8 cellular contexts compared by ENCODE assay signal in the genomic region with DNA sequence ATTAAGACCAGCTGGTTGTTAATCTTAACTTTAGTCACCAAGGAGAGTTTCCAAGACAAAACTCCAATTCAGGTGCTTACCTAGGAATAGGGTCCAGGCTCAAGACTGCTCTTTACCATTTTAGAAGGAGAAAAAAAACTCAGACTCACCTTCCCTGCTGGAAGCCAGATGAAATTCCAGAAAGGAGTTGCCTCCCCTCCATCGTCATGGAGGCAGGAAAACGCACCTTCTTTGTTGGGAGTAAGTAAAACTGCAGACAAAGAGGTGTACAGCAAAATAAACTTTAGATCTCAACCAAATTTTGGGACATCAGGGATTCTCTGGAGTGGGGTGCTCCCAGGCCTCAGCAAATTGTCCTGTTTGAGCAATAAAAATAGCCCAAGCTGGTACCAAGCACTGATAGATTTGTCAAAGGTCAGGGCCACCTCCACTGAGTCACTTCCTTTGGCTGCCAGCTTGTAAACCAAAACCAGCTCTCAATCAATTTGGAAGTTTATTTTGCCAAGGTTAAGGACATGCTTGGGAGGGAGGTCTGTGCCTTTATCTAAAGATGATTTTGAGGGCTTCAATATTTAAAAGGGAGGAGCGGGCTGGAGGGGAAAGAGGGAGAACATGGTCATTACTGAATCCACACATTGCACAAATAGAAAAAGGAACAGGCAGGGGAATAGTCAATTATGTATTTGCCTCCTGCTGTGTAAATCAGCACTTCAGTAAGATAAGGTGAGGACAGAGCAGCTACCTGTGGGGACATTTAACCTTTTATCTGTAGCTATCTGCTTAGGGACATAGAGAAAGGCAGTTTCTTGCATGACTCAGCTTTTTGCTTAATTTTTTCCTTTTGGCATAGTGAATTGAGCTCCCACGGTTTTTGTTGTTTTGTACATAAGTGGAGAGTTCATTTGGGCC. TPM values are rescaled to one million over a fixed set of nuclear protein-coding genes. Genes with fewer than 3 reads are reported as not detected.
DNase-seq lines count a peak whose midpoint lies in the region; ATAC-seq and TF ChIP-seq lines count a peak whose summit lies in the region.

No MANE protein-coding gene starts in this region.

- peaks cover 55% of the 10 kb centered on the region for H3K4me1 Mint-ChIP-seq in GM23338
- peaks cover 67% of the 10 kb centered on the region for H3K4me1 Mint-ChIP-seq in mesothelial cell of epicardium

- H3K27me3 Mint-ChIP-seq in GM23338 (ENCODE audit: insufficient read depth, low read depth, poor library complexity) (peaks cover 27% of the 10 kb centered on the region), mesothelial cell of epicardium (ENCODE audit: low read depth) (no peaks in the 10 kb centered on the region)

- H3K9me2 ChIP-seq in GM23338 (ENCODE audit: insufficient read depth): no peaks in the 10 kb centered on the region

- DNase-seq in GM23338 (ENCODE audit: low spot score) (peak; percentile 52), NCI-H2227 (lab: John Stamatoyannopoulos, UW; ENCODE audit: unreplicated experiment) (peak; percentile 66), caudate nucleus (lab: John Stamatoyannopoulos, UW) (no peak), mesothelial cell of epicardium (ENCODE audit: low spot score in 2 of 2, unreplicated experiment in 2 of 2) (no peak), COLO668 (lab: John Stamatoyannopoulos, UW; ENCODE audit: unreplicated experiment) (no peak)
- DNase-seq in NK-92 treated with Interleukin-12 subunit alpha and Interleukin-12 subunit beta, amount 100 ng/mL, for 24 hours (lab: John Stamatoyannopoulos, UW): no peak

- H3K27ac Mint-ChIP-seq in GM23338: peak overlapping the region; percentile 88
- H3K27ac Mint-ChIP-seq in mesothelial cell of epicardium: peak overlapping the region; percentile 93

- peak overlapping the region; percentile 91 for H3K4me3 Mint-ChIP-seq in GM23338
- peak overlapping the region; percentile 84 for H3K4me3 Mint-ChIP-seq in mesothelial cell of epicardium

- no peak overlapping the region for H2AFZ ChIP-seq in GM23338

- H3K4me1 ChIP-seq in GM23338 (ENCODE audit: insufficient read depth): peaks cover 43% of the 10 kb centered on the region

- H3K9me3 Mint-ChIP-seq in GM23338 (peaks cover 2% of the 10 kb centered on the region; the same call in 1 of the 3 replicates), mesothelial cell of epicardium (no peaks in the 10 kb centered on the region)

- TF ChIP-seq CTCF in GM23338 (conservative IDR thresholded peaks at IDR 0.05; ENCODE audit: low read depth in 2 of 2): no peak
- no peak for TF ChIP-seq CTCF in mesothelial cell of epicardium (IDR thresholded peaks at IDR 0.05; ENCODE audit: unreplicated experiment)

- peaks cover 16% of the 10 kb centered on the region for H3K36me3 Mint-ChIP-seq in GM23338 (ENCODE audit: low read depth)
- H3K36me3 Mint-ChIP-seq in mesothelial cell of epicardium: peaks cover 2% of the 10 kb centered on the region

- peaks cover 30% of the 10 kb centered on the region for H3K27me3 ChIP-seq in GM23338 (ENCODE audit: insufficient read depth)

- H3K4me3 ChIP-seq in GM23338: peak overlapping the region; percentile 76

- peak overlapping the region; percentile 90 for H3K4me2 ChIP-seq in GM23338

- ATAC-seq in GM23338 (peak; percentile 2; the same call in 1 of the 3 replicates), GM18870 (IDR thresholded peaks at IDR 0.05; ENCODE audit: unreplicated experiment) (no peak), GM21360 (IDR thresholded peaks at IDR 0.05; ENCODE audit: unreplicated experiment) (no peak)

- H3K27ac ChIP-seq in GM23338 (ENCODE audit: low read depth) (no peak overlapping the region), caudate nucleus (ENCODE audit: low read depth, low read length) (peak overlapping the region; percentile 97)

- peaks cover 5% of the 10 kb centered on the region; the same call in 1 of the 2 replicates for H3F3A ChIP-seq in GM23338 (replicated peaks; ENCODE audit: low read depth)

- no peaks in the 10 kb centered on the region for H3K36me3 ChIP-seq in GM23338 (ENCODE audit: insufficient read depth)

- peaks cover 6% of the 10 kb centered on the region; the same call in 1 of the 2 replicates for H4K20me1 ChIP-seq in GM23338 (replicated peaks; ENCODE audit: insufficient read depth)

- peaks cover 30% of the 10 kb centered on the region for H3K79me2 ChIP-seq in GM23338 (replicated peaks; ENCODE audit: insufficient read depth)

TF ChIP-seq in GM23338, 12 proteins besides CTCF, POLR2A, EP300 and RAD21:
- TF ChIP-seq, protein P1, sequence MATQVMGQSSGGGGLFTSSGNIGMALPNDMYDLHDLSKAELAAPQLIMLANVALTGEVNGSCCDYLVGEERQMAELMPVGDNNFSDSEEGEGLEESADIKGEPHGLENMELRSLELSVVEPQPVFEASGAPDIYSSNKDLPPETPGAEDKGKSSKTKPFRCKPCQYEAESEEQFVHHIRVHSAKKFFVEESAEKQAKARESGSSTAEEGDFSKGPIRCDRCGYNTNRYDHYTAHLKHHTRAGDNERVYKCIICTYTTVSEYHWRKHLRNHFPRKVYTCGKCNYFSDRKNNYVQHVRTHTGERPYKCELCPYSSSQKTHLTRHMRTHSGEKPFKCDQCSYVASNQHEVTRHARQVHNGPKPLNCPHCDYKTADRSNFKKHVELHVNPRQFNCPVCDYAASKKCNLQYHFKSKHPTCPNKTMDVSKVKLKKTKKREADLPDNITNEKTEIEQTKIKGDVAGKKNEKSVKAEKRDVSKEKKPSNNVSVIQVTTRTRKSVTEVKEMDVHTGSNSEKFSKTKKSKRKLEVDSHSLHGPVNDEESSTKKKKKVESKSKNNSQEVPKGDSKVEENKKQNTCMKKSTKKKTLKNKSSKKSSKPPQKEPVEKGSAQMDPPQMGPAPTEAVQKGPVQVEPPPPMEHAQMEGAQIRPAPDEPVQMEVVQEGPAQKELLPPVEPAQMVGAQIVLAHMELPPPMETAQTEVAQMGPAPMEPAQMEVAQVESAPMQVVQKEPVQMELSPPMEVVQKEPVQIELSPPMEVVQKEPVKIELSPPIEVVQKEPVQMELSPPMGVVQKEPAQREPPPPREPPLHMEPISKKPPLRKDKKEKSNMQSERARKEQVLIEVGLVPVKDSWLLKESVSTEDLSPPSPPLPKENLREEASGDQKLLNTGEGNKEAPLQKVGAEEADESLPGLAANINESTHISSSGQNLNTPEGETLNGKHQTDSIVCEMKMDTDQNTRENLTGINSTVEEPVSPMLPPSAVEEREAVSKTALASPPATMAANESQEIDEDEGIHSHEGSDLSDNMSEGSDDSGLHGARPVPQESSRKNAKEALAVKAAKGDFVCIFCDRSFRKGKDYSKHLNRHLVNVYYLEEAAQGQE (IDR thresholded peaks at IDR 0.05; ENCODE audit: unreplicated experiment): no peak
- TF ChIP-seq NANOG (IDR thresholded peaks at IDR 0.05; ENCODE audit: borderline replicate concordance): peak; percentile 74

RNA-seq across cellular contexts. Expression of a gene that starts 1.5 kb away (rescaled TPM):
- 130 and 159 TPM in 2 replicates for total RNA-seq in GM23338 (2014; rRNA removed; shearing (Covaris generic))
- polyA plus RNA-seq in GM23338 (2016; fragmentation: Nextera tagmentation; extraction: Ambion mirVana): 31.3 TPM in 2 replicates
- total RNA-seq in mesothelial cell of epicardium: 76.6 to 78.4 TPM (median 77.2 TPM) in 3 replicates

Comparison
In these comparisons a context has a peak if more than half of its experiments do, and no peak if none do; other contexts are left out.
1. DNase-seq: peak in GM23338 (single experiment) and NCI-H2227 (single experiment); none in caudate nucleus (0 of 61), mesothelial cell of epicardium (0 of 2), COLO668 (single experiment) and NK-92 treated with Interleukin-12 subunit alpha and Interleukin-12 subunit beta, amount 100 ng/mL, for 24 hours (single experiment).